1 cellular context compared by ENCODE assay signal in genomic region chr6:125201961-125202729, GRCh38.
TF ChIP-seq lines count a peak whose summit lies in the region.

No MANE protein-coding gene starts in this region.

TF ChIP-seq in K562, 482 proteins besides CTCF, POLR2A, EP300 and RAD21 (continued from another document and continues in another):
- no peak for TF ChIP-seq ZNF280A (IDR thresholded peaks at IDR 0.05; ENCODE audit: low read depth, partially characterized antibody)
- no peak for TF ChIP-seq CBFB (CRISPR knock-in tag; IDR thresholded peaks at IDR 0.05)
- no peak for TF ChIP-seq ZBTB49 (CRISPR knock-in tag; IDR thresholded peaks at IDR 0.05; ENCODE audit: borderline replicate concordance)
- TF ChIP-seq ZZZ3 (IDR thresholded peaks at IDR 0.05) = no peak
- TF ChIP-seq ATF7 (IDR thresholded peaks at IDR 0.05) = peak; percentile 93
- TF ChIP-seq ZNF785 (CRISPR knock-in tag; IDR thresholded peaks at IDR 0.05) = no peak
- TF ChIP-seq NFE2L1 (tag; IDR thresholded peaks at IDR 0.05; ENCODE audit: borderline replicate concordance, low read depth) = peak; percentile 98
- peak; percentile 70 for TF ChIP-seq MYC (IDR thresholded peaks at IDR 0.05; ENCODE audit: low read depth, low read length)
- TF ChIP-seq MYC (CRISPR knock-in tag; IDR thresholded peaks at IDR 0.05; ENCODE audit: borderline replicate concordance, low read depth) = no peak
- TF ChIP-seq RNF2 (IDR thresholded peaks at IDR 0.05) = no peak
- no peak for TF ChIP-seq DEAF1 (CRISPR knock-in tag; IDR thresholded peaks at IDR 0.05)
- TF ChIP-seq SMAD4 (CRISPR knock-in tag; conservative IDR thresholded peaks at IDR 0.05) = 0 out of 2 replicates have a peak, but pooled peaks have one; percentile 70
- TF ChIP-seq YY1 (IDR thresholded peaks at IDR 0.05; ENCODE audit: borderline replicate concordance in 1 of 3, control insufficient read depth in 1 of 3, extremely low read depth in 1 of 3, insufficient read depth in 3 of 3, insufficient read length in 1 of 3, insufficient replicate concordance in 2 of 3, low read depth in 1 of 3, low read length in 2 of 3) = peak in 1 of 3 experiments; percentile 15
- no peak for TF ChIP-seq ZNF224 (CRISPR knock-in tag; IDR thresholded peaks at IDR 0.05)
- TF ChIP-seq SNRNP70 (optimal IDR thresholded peaks at IDR 0.05; ENCODE audit: low read depth, low read length) = no peak
- no peak for TF ChIP-seq ZNF12 (CRISPR knock-in tag; IDR thresholded peaks at IDR 0.05)
- TF ChIP-seq GABPA (tag; conservative IDR thresholded peaks at IDR 0.05; ENCODE audit: low read depth) = no peak
- no peak for TF ChIP-seq ZNF184 (CRISPR knock-in tag; IDR thresholded peaks at IDR 0.05)
- TF ChIP-seq TAL1 (IDR thresholded peaks at IDR 0.05) = no peak
- no peak for TF ChIP-seq MIER1 (IDR thresholded peaks at IDR 0.05; ENCODE audit: low read depth)
- TF ChIP-seq C11orf30 (IDR thresholded peaks at IDR 0.05; ENCODE audit: low read depth) = peak; percentile 99
- no peak for TF ChIP-seq BRD4 (IDR thresholded peaks at IDR 0.05)
- TF ChIP-seq MLX (CRISPR knock-in tag; conservative IDR thresholded peaks at IDR 0.05) = no peak
- TF ChIP-seq THRB (CRISPR knock-in tag; conservative IDR thresholded peaks at IDR 0.05) = no peak
- no peak for TF ChIP-seq NR2C2 (CRISPR knock-in tag; IDR thresholded peaks at IDR 0.05)
- TF ChIP-seq NR2C2 (tag; IDR thresholded peaks at IDR 0.05) = peak; percentile 72
- TF ChIP-seq CXXC5 (CRISPR knock-in tag; IDR thresholded peaks at IDR 0.05) = no peak; the same call in none of the 2 replicates
- no peak for TF ChIP-seq ZNF778 (CRISPR knock-in tag; IDR thresholded peaks at IDR 0.05)
- TF ChIP-seq ZNF717 (CRISPR knock-in tag; IDR thresholded peaks at IDR 0.05) = no peak
- TF ChIP-seq SIX5 (IDR thresholded peaks at IDR 0.05; ENCODE audit: borderline replicate concordance in 1 of 2, insufficient read depth in 1 of 2, low read depth in 1 of 2, low read length in 2 of 2) = no peak
- no peak for TF ChIP-seq NR2C1 (IDR thresholded peaks at IDR 0.05)
- TF ChIP-seq NR2C1 (tag; IDR thresholded peaks at IDR 0.05) = peak; percentile 63
- no peak for TF ChIP-seq TCFL5 (CRISPR knock-in tag; conservative IDR thresholded peaks at IDR 0.05)
- TF ChIP-seq MTF1 (CRISPR knock-in tag; IDR thresholded peaks at IDR 0.05; ENCODE audit: borderline replicate concordance) = no peak
- no peak for TF ChIP-seq KAT2B (IDR thresholded peaks at IDR 0.05; ENCODE audit: low read depth, low read length)
- TF ChIP-seq DMBX1 (CRISPR knock-in tag; IDR thresholded peaks at IDR 0.05; ENCODE audit: borderline replicate concordance) = peak; percentile 68; the same call in 1 of the 2 replicates
- peak; percentile 58 for TF ChIP-seq ZNF239 (CRISPR knock-in tag; IDR thresholded peaks at IDR 0.05)
- no peak for TF ChIP-seq OTX1 (CRISPR knock-in tag; IDR thresholded peaks at IDR 0.05)
- peak; percentile 61; the same call in 1 of the 2 replicates for TF ChIP-seq CREB3 (tag; conservative IDR thresholded peaks at IDR 0.05; ENCODE audit: low read depth)
- no peak for TF ChIP-seq ZNF212 (CRISPR knock-in tag; IDR thresholded peaks at IDR 0.05)
- peak; percentile 22 for TF ChIP-seq BRD9 (IDR thresholded peaks at IDR 0.05; ENCODE audit: low read depth, partially characterized antibody)
- TF ChIP-seq POLR2H (tag; IDR thresholded peaks at IDR 0.05; ENCODE audit: low read depth) = peak; percentile 52; the same call in 1 of the 2 replicates
- TF ChIP-seq ZSCAN32 (CRISPR knock-in tag; IDR thresholded peaks at IDR 0.05) = peak; percentile 26; the same call in 1 of the 2 replicates
- peak in 1 of 2 experiments; percentile 58; a peak in 1 of 4 replicates for TF ChIP-seq RCOR1 (IDR thresholded peaks at IDR 0.05; ENCODE audit: borderline replicate concordance in 1 of 2, low read depth in 2 of 2, low read length in 2 of 2)
- TF ChIP-seq MNT (conservative IDR thresholded peaks at IDR 0.05) = peak; percentile 31 to 36; a peak in 2 of 4 replicates
- no peak for TF ChIP-seq CBX1 (IDR thresholded peaks at IDR 0.05; ENCODE audit: low read depth)
- TF ChIP-seq HDAC3 (IDR thresholded peaks at IDR 0.05; ENCODE audit: borderline replicate concordance, partially characterized antibody) = peak; percentile 28
- no peak for TF ChIP-seq SREBF1 (IDR thresholded peaks at IDR 0.05; ENCODE audit: borderline replicate concordance, low read depth, low read length)
- TF ChIP-seq TBP (optimal IDR thresholded peaks at IDR 0.05; ENCODE audit: low read depth, low read length) = no peak
- TF ChIP-seq POLR3G (IDR thresholded peaks at IDR 0.05; ENCODE audit: extremely low read depth, insufficient read length, insufficient replicate concordance) = no peak
- 0 out of 2 replicates have a peak, but pooled peaks have one; percentile 47 for TF ChIP-seq MTA3 (IDR thresholded peaks at IDR 0.05; ENCODE audit: borderline replicate concordance)
- TF ChIP-seq EHMT2 (IDR thresholded peaks at IDR 0.05) = no peak
- no peak for TF ChIP-seq SAFB2 (IDR thresholded peaks at IDR 0.05; ENCODE audit: borderline replicate concordance, low read depth, low read length, severe bottlenecking)
- peak in 1 of 2 experiments; percentile 80; a peak in 1 of 4 replicates for TF ChIP-seq SRF (CRISPR knock-in tag; IDR thresholded peaks at IDR 0.05)
- TF ChIP-seq ZFX (CRISPR knock-in tag; IDR thresholded peaks at IDR 0.05) = no peak
- TF ChIP-seq EZH2 (IDR thresholded peaks at IDR 0.05; ENCODE audit: borderline replicate concordance, low read depth, low read length) = no peak
- TF ChIP-seq TAF1 (IDR thresholded peaks at IDR 0.05; ENCODE audit: control insufficient read depth, extremely low read depth, insufficient read depth, low read length, severe bottlenecking) = no peak
- no peak for TF ChIP-seq ZNF146 (CRISPR knock-in tag; IDR thresholded peaks at IDR 0.05; ENCODE audit: unreplicated experiment)
- no peak for TF ChIP-seq DLX4 (CRISPR knock-in tag; IDR thresholded peaks at IDR 0.05)
- TF ChIP-seq NCOA6 (IDR thresholded peaks at IDR 0.05) = no peak
- peak; percentile 99 for TF ChIP-seq MAFK (IDR thresholded peaks at IDR 0.05; ENCODE audit: low read length)
- TF ChIP-seq ETS2 (tag; IDR thresholded peaks at IDR 0.05; ENCODE audit: borderline replicate concordance, poor library complexity, severe bottlenecking) = no peak
- no peak for TF ChIP-seq ZNF507 (tag; conservative IDR thresholded peaks at IDR 0.05)
- no peak for TF ChIP-seq HCFC1 (IDR thresholded peaks at IDR 0.05; ENCODE audit: low read depth, low read length)
- TF ChIP-seq IFI16 (CRISPR knock-in tag; IDR thresholded peaks at IDR 0.05) = no peak
- no peak for TF ChIP-seq ZNF384 (IDR thresholded peaks at IDR 0.05; ENCODE audit: low read depth, low read length)
- TF ChIP-seq ZNF217 (CRISPR knock-in tag; IDR thresholded peaks at IDR 0.05) = no peak
- no peak for TF ChIP-seq PBX2 (CRISPR knock-in tag; IDR thresholded peaks at IDR 0.05; ENCODE audit: low read depth)
- TF ChIP-seq PBX2 (tag; conservative IDR thresholded peaks at IDR 0.05; ENCODE audit: low read depth) = 0 out of 2 replicates have a peak, but pooled peaks have one; percentile 22
